Comparison of ENCODE assay signal across 1 cellular context in genomic region chr22:50278956-50279619, GRCh38.
TF ChIP-seq lines count a peak whose summit lies in the region.

No MANE protein-coding gene starts in this region.

TF ChIP-seq in HepG2, 621 proteins besides CTCF, POLR2A, EP300 and RAD21:
- TF ChIP-seq AKAP8 (CRISPR knock-in tag; IDR thresholded peaks at IDR 0.05) (no peak), AGO2 (optimal IDR thresholded peaks at IDR 0.05; ENCODE audit: low read depth, low read length) (peak; percentile 35)
- TF ChIP-seq, protein P1, sequence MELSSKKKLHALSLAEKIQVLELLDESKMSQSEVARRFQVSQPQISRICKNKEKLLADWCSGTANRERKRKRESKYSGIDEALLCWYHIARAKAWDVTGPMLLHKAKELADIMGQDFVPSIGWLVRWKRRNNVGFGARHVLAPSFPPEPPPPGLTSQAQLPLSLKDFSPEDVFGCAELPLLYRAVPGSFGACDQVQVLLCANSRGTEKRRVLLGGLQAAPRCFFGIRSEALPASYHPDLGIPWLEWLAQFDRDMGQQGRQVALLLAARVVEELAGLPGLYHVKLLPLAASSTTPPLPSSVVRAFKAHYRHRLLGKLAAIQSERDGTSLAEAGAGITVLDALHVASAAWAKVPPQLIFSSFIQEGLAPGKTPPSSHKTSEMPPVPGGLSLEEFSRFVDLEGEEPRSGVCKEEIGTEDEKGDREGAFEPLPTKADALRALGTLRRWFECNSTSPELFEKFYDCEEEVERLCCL (CRISPR knock-in tag; IDR thresholded peaks at IDR 0.05; ENCODE audit: borderline replicate concordance) = no peak
- TF ChIP-seq, protein P2, sequence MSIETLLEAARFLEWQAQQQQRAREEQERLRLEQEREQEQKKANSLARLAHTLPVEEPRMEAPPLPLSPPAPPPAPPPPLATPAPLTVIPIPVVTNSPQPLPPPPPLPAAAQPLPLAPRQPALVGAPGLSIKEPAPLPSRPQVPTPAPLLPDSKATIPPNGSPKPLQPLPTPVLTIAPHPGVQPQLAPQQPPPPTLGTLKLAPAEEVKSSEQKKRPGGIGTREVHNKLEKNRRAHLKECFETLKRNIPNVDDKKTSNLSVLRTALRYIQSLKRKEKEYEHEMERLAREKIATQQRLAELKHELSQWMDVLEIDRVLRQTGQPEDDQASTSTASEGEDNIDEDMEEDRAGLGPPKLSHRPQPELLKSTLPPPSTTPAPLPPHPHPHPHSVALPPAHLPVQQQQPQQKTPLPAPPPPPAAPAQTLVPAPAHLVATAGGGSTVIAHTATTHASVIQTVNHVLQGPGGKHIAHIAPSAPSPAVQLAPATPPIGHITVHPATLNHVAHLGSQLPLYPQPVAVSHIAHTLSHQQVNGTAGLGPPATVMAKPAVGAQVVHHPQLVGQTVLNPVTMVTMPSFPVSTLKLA (IDR thresholded peaks at IDR 0.05) = peak; percentile 85
